ENCODE assay signal across 14 cellular contexts in genomic region chr11:73360743-73361369, GRCh38.
"Had no signal": no experiment of that assay in that cellular context is flagged by ENCODE, and none has a peak within 500 bp of the region (broad histone marks: within the 10 kb centered on the region; RNA-seq: fewer than 3 reads in every experiment).

No MANE protein-coding gene starts in this region.

- H3K27me3 Mint-ChIP-seq: activated CD4-positive, alpha-beta memory T cell treated with anti-CD3 and anti-CD28 coated beads for 36 hours; activated CD4-positive, alpha-beta T cell treated with anti-CD3 and anti-CD28 coated beads for 36 hours had no signal

- H3K36me3 Mint-ChIP-seq: activated CD4-positive, alpha-beta memory T cell treated with anti-CD3 and anti-CD28 coated beads for 36 hours; activated naive CD4-positive, alpha-beta T cell treated with anti-CD3 and anti-CD28 coated beads, Interleukin-2, amount 50 U/mL, for 72 hours had no signal

- H3K4me3 Mint-ChIP-seq: activated CD4-positive, alpha-beta memory T cell treated with anti-CD3 and anti-CD28 coated beads for 36 hours; activated CD4-positive, alpha-beta T cell treated with anti-CD3 and anti-CD28 coated beads for 36 hours; activated T-cell treated with anti-CD3 and anti-CD28 coated beads, Interleukin-2, amount 50 U/mL, for 4 hours; neural progenitor cell; T-helper 1 cell treated with Interleukin-12 subunit alpha and Interleukin-12 subunit beta and Interleukin-4 antibody, amounts not matched to agents 30 μg/mL and 1 μg/mL, for 36 hours had no signal

- H3K9me3 Mint-ChIP-seq: activated CD4-positive, alpha-beta memory T cell treated with anti-CD3 and anti-CD28 coated beads for 36 hours; activated naive CD4-positive, alpha-beta T cell treated with anti-CD3 and anti-CD28 coated beads, Interleukin-2, amount 50 U/mL, for 72 hours; activated T-cell treated with anti-CD3 and anti-CD28 coated beads, Interleukin-2, amount 50 U/mL, for 4 hours; neural progenitor cell; T-helper 1 cell treated with Interleukin-12 subunit alpha and Interleukin-12 subunit beta and Interleukin-4 antibody, amounts not matched to agents 30 μg/mL and 1 μg/mL, for 36 hours had no signal

- H3K27ac Mint-ChIP-seq: activated CD4-positive, alpha-beta T cell treated with anti-CD3 and anti-CD28 coated beads for 36 hours; activated naive CD4-positive, alpha-beta T cell treated with anti-CD3 and anti-CD28 coated beads, Interleukin-2, amount 50 U/mL, for 72 hours; neural progenitor cell; T-helper 1 cell treated with Interleukin-12 subunit alpha and Interleukin-12 subunit beta and Interleukin-4 antibody, amounts not matched to agents 30 μg/mL and 1 μg/mL, for 36 hours had no signal

- H3K27me3 ChIP-seq: neural progenitor cell, ovary, sigmoid colon, spleen, stomach, testis, uterus had no signal

- H3K36me3 ChIP-seq: neural progenitor cell, ovary, uterus had no signal

- H3K27ac ChIP-seq: neural progenitor cell, ovary, spleen had no signal

- DNase-seq: activated gamma-delta T cell, midbrain, ovary, sigmoid colon, spleen, stomach, uterus had no signal

- H3K4me3 ChIP-seq: ovary, sigmoid colon, spleen, stomach, testis, uterus had no signal

- H2AFZ ChIP-seq: neural progenitor cell had no signal

- H3K4me1 ChIP-seq: uterus had no signal

- H3K9me3 ChIP-seq: ovary, sigmoid colon, spleen, stomach, testis, uterus had no signal
